ENCODE assay signal across 20 cellular contexts in genomic region chr2:155525194-155525593, GRCh38.
"Had no signal": no experiment of that assay in that cellular context is flagged by ENCODE, and none has a peak within 500 bp of the region (broad histone marks: within the 10 kb centered on the region; RNA-seq: fewer than 3 reads in every experiment).

No MANE protein-coding gene starts in this region.

- H3K4me1 Mint-ChIP-seq: endodermal cell, mesothelial cell of epicardium, nephron, WTC11 had no signal

- DNase-seq: activated CD4-positive, alpha-beta memory T cell treated with anti-CD3 and anti-CD28 coated beads for 36 hours; activated CD4-positive, alpha-beta T cell treated with anti-CD3 and anti-CD28 coated beads for 4 hours; activated T-cell treated with anti-CD3 and anti-CD28 coated beads for 4 hours; colonic mucosa; endodermal cell; gastrocnemius medialis; head of caudate nucleus; kidney; occipital lobe; posterior cingulate gyrus; retina; stimulated activated CD4-positive, alpha-beta T cell treated with anti-CD3 and anti-CD28 coated beads, Interleukin-2, amount 100 ng/mL, for 24 hours had no signal

- H3K9me3 ChIP-seq: colonic mucosa, gastrocnemius medialis, tibial nerve had no signal

- H3K9me3 Mint-ChIP-seq: activated CD4-positive, alpha-beta memory T cell treated with anti-CD3 and anti-CD28 coated beads for 36 hours; activated T-helper 1 cell treated with anti-CD3 and anti-CD28 coated beads, Interleukin-12 subunit alpha, Interleukin-12 subunit beta, Interleukin-2, Interleukin-4 antibody, amounts not matched to agents 30 ng/mL and 10 ng/mL and 1 ng/mL, durations not matched to agents 14 hours and 24 hours and 36 hours; endodermal cell; mesothelial cell of epicardium; nephron; stimulated activated naive CD8-positive, alpha-beta T cell treated with anti-CD3 and anti-CD28 coated beads, Interleukin-15, Interleukin-2, amounts not matched to agents 100 ng/mL and 50 ng/mL, for 24 hours; WTC11 had no signal

- H3K4me3 Mint-ChIP-seq: activated CD4-positive, alpha-beta memory T cell treated with anti-CD3 and anti-CD28 coated beads for 36 hours; activated naive CD8-positive, alpha-beta T cell; activated T-helper 1 cell treated with anti-CD3 and anti-CD28 coated beads, Interleukin-12 subunit alpha, Interleukin-12 subunit beta, Interleukin-2, Interleukin-4 antibody, amounts not matched to agents 30 ng/mL and 10 ng/mL and 1 ng/mL, durations not matched to agents 14 hours and 24 hours and 36 hours; endodermal cell; mesothelial cell of epicardium; nephron; stimulated activated naive CD8-positive, alpha-beta T cell treated with anti-CD3 and anti-CD28 coated beads, Interleukin-15, Interleukin-2, amounts not matched to agents 100 ng/mL and 50 ng/mL, for 24 hours; WTC11 had no signal

- H3K27ac ChIP-seq: colonic mucosa, gastrocnemius medialis, tibial nerve had no signal

- H3K36me3 ChIP-seq: colonic mucosa, gastrocnemius medialis, tibial nerve had no signal

- H3K27me3 Mint-ChIP-seq: activated CD4-positive, alpha-beta memory T cell treated with anti-CD3 and anti-CD28 coated beads for 36 hours; activated naive CD8-positive, alpha-beta T cell; stimulated activated naive CD8-positive, alpha-beta T cell treated with anti-CD3 and anti-CD28 coated beads, Interleukin-15, Interleukin-2, amounts not matched to agents 100 ng/mL and 50 ng/mL, for 24 hours had no signal

- H3K27ac Mint-ChIP-seq: activated CD4-positive, alpha-beta memory T cell treated with anti-CD3 and anti-CD28 coated beads for 36 hours; activated naive CD8-positive, alpha-beta T cell; activated T-helper 1 cell treated with anti-CD3 and anti-CD28 coated beads, Interleukin-12 subunit alpha, Interleukin-12 subunit beta, Interleukin-2, Interleukin-4 antibody, amounts not matched to agents 30 ng/mL and 10 ng/mL and 1 ng/mL, durations not matched to agents 14 hours and 24 hours and 36 hours; endodermal cell; mesothelial cell of epicardium; nephron; stimulated activated naive CD8-positive, alpha-beta T cell treated with anti-CD3 and anti-CD28 coated beads, Interleukin-15, Interleukin-2, amounts not matched to agents 100 ng/mL and 50 ng/mL, for 24 hours; WTC11 had no signal

- ATAC-seq: gastrocnemius medialis, left lobe of liver, WTC11 had no signal

- H3K36me3 Mint-ChIP-seq: activated CD4-positive, alpha-beta memory T cell treated with anti-CD3 and anti-CD28 coated beads for 36 hours; activated naive CD8-positive, alpha-beta T cell; mesothelial cell of epicardium; WTC11 had no signal

- H3K4me3 ChIP-seq: colonic mucosa, gastrocnemius medialis, tibial nerve had no signal

- H3K4me1 ChIP-seq: colonic mucosa, gastrocnemius medialis, tibial nerve had no signal

- H3K27me3 ChIP-seq: colonic mucosa, gastrocnemius medialis, tibial nerve had no signal
